8 cellular contexts compared by ENCODE assay signal in genomic region chr5:163696270-163696887, GRCh38.
DNase-seq lines count a peak whose midpoint lies in the region; ATAC-seq and TF ChIP-seq lines count a peak whose summit lies in the region.

No MANE protein-coding gene starts in this region.

- H3K4me3 Mint-ChIP-seq in T-helper 17 cell (no peak overlapping the region), neural crest cell (no peak overlapping the region)

- ATAC-seq in GM18502 (IDR thresholded peaks at IDR 0.05; ENCODE audit: poor library complexity, unreplicated experiment) = peak; percentile 96
- peak; percentile 92 for ATAC-seq in HG02759 (IDR thresholded peaks at IDR 0.05; ENCODE audit: unreplicated experiment)
- ATAC-seq in T-helper 17 cell = peak; percentile 53

- H3K4me1 Mint-ChIP-seq in T-helper 17 cell (no peaks in the 10 kb centered on the region), neural crest cell (peaks cover 6% of the 10 kb centered on the region)

- no peaks in the 10 kb centered on the region for H3K27me3 ChIP-seq in AG04450 (ENCODE audit: control insufficient read depth, insufficient read depth, low read length)

- DNase-seq in AG04450 (ENCODE audit: low read depth, low spot score) (peak; percentile 69), NB4 (ENCODE audit: low read depth) (peak; percentile 74), T-helper 17 cell (no peak), fibroblast of peridontal ligament (ENCODE audit: extremely low read depth) (peak; percentile 89), neural crest cell (ENCODE audit: low read depth, low spot score) (peak; percentile 47), NCI-H187 (lab: John Stamatoyannopoulos, UW) (no peak)

- no peak overlapping the region for H3K27ac ChIP-seq in AG04450 (ENCODE audit: low read depth, low read length)

- H3K36me3 Mint-ChIP-seq in T-helper 17 cell (ENCODE audit: low read depth) (no peaks in the 10 kb centered on the region), neural crest cell (ENCODE audit: low read depth) (no peaks in the 10 kb centered on the region)

- no peaks in the 10 kb centered on the region for H3K9me3 Mint-ChIP-seq in neural crest cell

- H3K9me3 ChIP-seq in AG04450 (ENCODE audit: control insufficient read depth, insufficient read depth, low read length) (peaks cover 2% of the 10 kb centered on the region; the same call in 1 of the 2 replicates), T-helper 17 cell (ENCODE audit: control insufficient read depth, low read length, poor library complexity, severe bottlenecking) (no peaks in the 10 kb centered on the region)

- TF ChIP-seq CTCF in AG04450 (IDR thresholded peaks at IDR 0.05; ENCODE audit: low read depth, low read length) = peak; percentile 85
- TF ChIP-seq CTCF in NB4 (IDR thresholded peaks at IDR 0.05; ENCODE audit: low read depth, low read length) = peak; percentile 61
- peak; percentile 83 for TF ChIP-seq CTCF in neural crest cell (conservative IDR thresholded peaks at IDR 0.05)

- CTCF ChIA-PET in AG04450 (lab: Charles Lee) = interaction anchor here (0.7 to 8.1 kb wide), 23 partner anchors 8 to 1761 kb away, joined by 3 to 95 read pairs (median 4); no protein-coding TSS in a partner anchor

- no peak overlapping the region for H3K4me3 ChIP-seq in AG04450 (ENCODE audit: low read depth, low read length)
- H3K4me3 ChIP-seq in NB4 (ENCODE audit: low read depth, low read length) = no peak overlapping the region

- H3K27me3 Mint-ChIP-seq in T-helper 17 cell (peaks cover 26% of the 10 kb centered on the region), neural crest cell (ENCODE audit: low read depth) (peaks cover 4% of the 10 kb centered on the region)

- no peak for TF ChIP-seq POLR2A in NB4 (IDR thresholded peaks at IDR 0.05; ENCODE audit: extremely low read depth, insufficient read length)

- POLR2A ChIA-PET in AG04450 (lab: Yijun Ruan, JAX) = interaction anchor here (1.6 kb wide), 1 partner anchor 124 kb away, joined by 4 read pairs; no protein-coding TSS in a partner anchor

- H3K27ac Mint-ChIP-seq in T-helper 17 cell (no peak overlapping the region), neural crest cell (ENCODE audit: unreplicated experiment) (no peak overlapping the region)

Comparison
In these comparisons a context has a peak if more than half of its experiments do, and no peak if none do; other contexts are left out.
1. DNase-seq: peak in AG04450 (single experiment), NB4 (single experiment), fibroblast of peridontal ligament (single experiment) and neural crest cell (single experiment); none in T-helper 17 cell (0 of 3) and NCI-H187 (0 of 2).
2. Peak in every context shown above with its lines, with median percentiles within 50 percentile points of each other: CTCF ChIP-seq and ATAC-seq.